ENCODE assay signal across 1 cellular context in the genomic region with DNA sequence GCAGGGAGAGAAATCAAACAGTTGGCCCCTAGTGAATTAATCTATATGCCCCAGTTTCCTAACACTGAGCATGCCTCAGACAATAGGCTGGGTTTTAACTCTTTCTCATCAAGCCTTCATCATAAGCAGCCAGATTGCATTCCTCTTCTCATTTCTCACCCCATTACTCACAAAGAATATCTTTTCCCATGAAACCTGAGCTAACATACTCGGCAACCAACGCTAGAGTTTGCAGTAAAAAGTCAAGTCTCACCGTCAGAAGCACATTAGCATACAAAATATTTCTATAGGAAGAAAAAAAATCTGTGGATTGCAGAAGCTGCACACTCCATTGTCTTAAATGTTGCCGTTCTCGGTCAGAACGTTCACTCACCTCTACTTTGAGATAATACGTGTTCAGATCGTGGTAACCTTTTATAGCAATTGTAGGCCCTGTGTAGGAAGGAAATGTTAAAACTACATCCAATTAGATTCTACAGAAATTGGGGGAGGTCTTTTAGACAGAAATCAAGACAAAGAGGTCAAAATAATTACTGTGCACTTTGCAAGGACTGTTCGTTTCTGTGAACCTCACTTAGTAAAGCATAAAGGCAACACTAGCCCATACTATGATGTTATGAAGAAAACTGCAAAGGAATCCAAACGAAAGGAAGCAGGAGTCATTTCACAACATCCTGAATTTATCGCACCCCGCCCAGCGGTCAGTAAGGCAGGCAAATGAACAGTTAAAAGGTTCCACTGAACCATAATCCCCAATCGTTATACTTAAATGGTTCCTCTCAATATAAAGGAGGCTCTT.
TF ChIP-seq lines count a peak whose summit lies in the region.

No MANE protein-coding gene starts in this region.

TF ChIP-seq in Ishikawa, 13 proteins besides CTCF, POLR2A, EP300 and RAD21 (continued from another document):
- TF ChIP-seq, protein P1, sequence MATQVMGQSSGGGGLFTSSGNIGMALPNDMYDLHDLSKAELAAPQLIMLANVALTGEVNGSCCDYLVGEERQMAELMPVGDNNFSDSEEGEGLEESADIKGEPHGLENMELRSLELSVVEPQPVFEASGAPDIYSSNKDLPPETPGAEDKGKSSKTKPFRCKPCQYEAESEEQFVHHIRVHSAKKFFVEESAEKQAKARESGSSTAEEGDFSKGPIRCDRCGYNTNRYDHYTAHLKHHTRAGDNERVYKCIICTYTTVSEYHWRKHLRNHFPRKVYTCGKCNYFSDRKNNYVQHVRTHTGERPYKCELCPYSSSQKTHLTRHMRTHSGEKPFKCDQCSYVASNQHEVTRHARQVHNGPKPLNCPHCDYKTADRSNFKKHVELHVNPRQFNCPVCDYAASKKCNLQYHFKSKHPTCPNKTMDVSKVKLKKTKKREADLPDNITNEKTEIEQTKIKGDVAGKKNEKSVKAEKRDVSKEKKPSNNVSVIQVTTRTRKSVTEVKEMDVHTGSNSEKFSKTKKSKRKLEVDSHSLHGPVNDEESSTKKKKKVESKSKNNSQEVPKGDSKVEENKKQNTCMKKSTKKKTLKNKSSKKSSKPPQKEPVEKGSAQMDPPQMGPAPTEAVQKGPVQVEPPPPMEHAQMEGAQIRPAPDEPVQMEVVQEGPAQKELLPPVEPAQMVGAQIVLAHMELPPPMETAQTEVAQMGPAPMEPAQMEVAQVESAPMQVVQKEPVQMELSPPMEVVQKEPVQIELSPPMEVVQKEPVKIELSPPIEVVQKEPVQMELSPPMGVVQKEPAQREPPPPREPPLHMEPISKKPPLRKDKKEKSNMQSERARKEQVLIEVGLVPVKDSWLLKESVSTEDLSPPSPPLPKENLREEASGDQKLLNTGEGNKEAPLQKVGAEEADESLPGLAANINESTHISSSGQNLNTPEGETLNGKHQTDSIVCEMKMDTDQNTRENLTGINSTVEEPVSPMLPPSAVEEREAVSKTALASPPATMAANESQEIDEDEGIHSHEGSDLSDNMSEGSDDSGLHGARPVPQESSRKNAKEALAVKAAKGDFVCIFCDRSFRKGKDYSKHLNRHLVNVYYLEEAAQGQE (IDR thresholded peaks at IDR 0.05; ENCODE audit: low read depth): no peak
- TF ChIP-seq CEBPB (IDR thresholded peaks at IDR 0.05) (0 out of 2 replicates have a peak, but pooled peaks have one; percentile 36), TAF1 (IDR thresholded peaks at IDR 0.05; ENCODE audit: low read depth) (no peak)
